ENCODE assay signal across 15 cellular contexts in genomic region chr12:108646597-108647190, GRCh38. TPM values are rescaled to one million over a fixed set of nuclear protein-coding genes. Genes with fewer than 3 reads are reported as not detected.
DNase-seq lines count a peak whose midpoint lies in the region; ATAC-seq, FAIRE-seq and TF ChIP-seq lines count a peak whose summit lies in the region.
"Had no signal": no experiment of that assay in that cellular context is flagged by ENCODE, and none has a peak within 500 bp of the region (broad histone marks: within the 10 kb centered on the region; RNA-seq: fewer than 3 reads in every experiment).

No MANE protein-coding gene starts in this region.

- peaks cover 10% of the 10 kb centered on the region for H3K36me3 Mint-ChIP-seq in activated CD8-positive, alpha-beta memory T cell treated with anti-CD3 and anti-CD28 coated beads, Interleukin-2, amount 10 ng/mL, durations not matched to agents 7 days and 5 days
- H3K36me3 Mint-ChIP-seq in activated T-helper 1 cell treated with anti-CD3 and anti-CD28 coated beads, Interleukin-12 subunit alpha, Interleukin-12 subunit beta, Interleukin-2, Interleukin-4 antibody, amounts not matched to agents 30 ng/mL and 10 ng/mL and 1 ng/mL, durations not matched to agents 14 hours and 24 hours and 36 hours (ENCODE audit: low read depth), result peaks cover 21% of the 10 kb centered on the region
- peaks cover 28 to 55% of the 10 kb centered on the region in 2 donors for H3K36me3 Mint-ChIP-seq in stimulated activated naive B cell treated with anti-CD40 and anti-IgM and Interleukin-4, amounts not matched to agents 10 μg/mL and 1 μg/mL and 100 μg/mL, for 72 hours

- peak; percentile 27 for ATAC-seq in activated CD8-positive, alpha-beta memory T cell treated with anti-CD3 and anti-CD28 coated beads, Interleukin-2, amount 10 ng/mL, durations not matched to agents 7 days and 5 days
- ATAC-seq in stimulated activated naive B cell treated with anti-CD40 and anti-IgM and Interleukin-4, amounts not matched to agents 10 μg/mL and 1 μg/mL and 100 μg/mL, for 72 hours (replicated peaks), result no peak
- ATAC-seq in GM21619 (IDR thresholded peaks at IDR 0.05; ENCODE audit: unreplicated experiment) (no peak), HG03521 (IDR thresholded peaks at IDR 0.05; ENCODE audit: unreplicated experiment) (no peak)
- ATAC-seq: activated CD4-positive, CD25-positive, alpha-beta regulatory T cell treated with anti-CD3 and anti-CD28 coated beads, Interleukin-2, amount 50 U/mL, for 24 hours; effector memory CD8-positive, alpha-beta T cell had no signal

- no peak overlapping the region for H3K4me3 Mint-ChIP-seq in activated CD8-positive, alpha-beta memory T cell treated with anti-CD3 and anti-CD28 coated beads, Interleukin-2, amount 10 ng/mL, durations not matched to agents 7 days and 5 days
- H3K4me3 Mint-ChIP-seq in activated T-helper 1 cell treated with anti-CD3 and anti-CD28 coated beads, Interleukin-12 subunit alpha, Interleukin-12 subunit beta, Interleukin-2, Interleukin-4 antibody, amounts not matched to agents 30 ng/mL and 10 ng/mL and 1 ng/mL, durations not matched to agents 14 hours and 24 hours and 36 hours, result no peak overlapping the region
- peak overlapping the region; percentile 10 to 32 for H3K4me3 Mint-ChIP-seq in stimulated activated naive B cell treated with anti-CD40 and anti-IgM and Interleukin-4, amounts not matched to agents 10 μg/mL and 1 μg/mL and 100 μg/mL, for 72 hours
- H3K4me3 Mint-ChIP-seq: effector memory CD8-positive, alpha-beta T cell had no signal

- peak overlapping the region; percentile 22 for H3K27ac Mint-ChIP-seq in activated CD8-positive, alpha-beta memory T cell treated with anti-CD3 and anti-CD28 coated beads, Interleukin-2, amount 10 ng/mL, durations not matched to agents 7 days and 5 days
- peak overlapping the region; percentile 64 for H3K27ac Mint-ChIP-seq in activated T-helper 1 cell treated with anti-CD3 and anti-CD28 coated beads, Interleukin-12 subunit alpha, Interleukin-12 subunit beta, Interleukin-2, Interleukin-4 antibody, amounts not matched to agents 30 ng/mL and 10 ng/mL and 1 ng/mL, durations not matched to agents 14 hours and 24 hours and 36 hours
- peak overlapping the region; percentile 70 for H3K27ac Mint-ChIP-seq in stimulated activated naive B cell treated with anti-CD40 and anti-IgM and Interleukin-4, amounts not matched to agents 10 μg/mL and 1 μg/mL and 100 μg/mL, for 72 hours

- no peak for TF ChIP-seq POLR2A in GM12891 (IDR thresholded peaks at IDR 0.05; ENCODE audit: low read depth, low read length)

- H3K4me1 Mint-ChIP-seq in activated CD8-positive, alpha-beta memory T cell treated with anti-CD3 and anti-CD28 coated beads, Interleukin-2, amount 10 ng/mL, durations not matched to agents 7 days and 5 days, result peaks cover 25% of the 10 kb centered on the region
- H3K4me1 Mint-ChIP-seq in activated T-helper 1 cell treated with anti-CD3 and anti-CD28 coated beads, Interleukin-12 subunit alpha, Interleukin-12 subunit beta, Interleukin-2, Interleukin-4 antibody, amounts not matched to agents 30 ng/mL and 10 ng/mL and 1 ng/mL, durations not matched to agents 14 hours and 24 hours and 36 hours (ENCODE audit: low read depth), result peaks cover 36% of the 10 kb centered on the region
- H3K4me1 Mint-ChIP-seq in stimulated activated naive B cell treated with anti-CD40 and anti-IgM and Interleukin-4, amounts not matched to agents 10 μg/mL and 1 μg/mL and 100 μg/mL, for 72 hours, result peaks cover 35 to 66% of the 10 kb centered on the region in 2 donors

- no peaks in the 10 kb centered on the region for H3K9me3 Mint-ChIP-seq in activated CD8-positive, alpha-beta memory T cell treated with anti-CD3 and anti-CD28 coated beads, Interleukin-2, amount 10 ng/mL, durations not matched to agents 7 days and 5 days (ENCODE audit: low read depth)
- no peaks in the 10 kb centered on the region for H3K9me3 Mint-ChIP-seq in activated T-helper 1 cell treated with anti-CD3 and anti-CD28 coated beads, Interleukin-12 subunit alpha, Interleukin-12 subunit beta, Interleukin-2, Interleukin-4 antibody, amounts not matched to agents 30 ng/mL and 10 ng/mL and 1 ng/mL, durations not matched to agents 14 hours and 24 hours and 36 hours
- H3K9me3 Mint-ChIP-seq in stimulated activated naive B cell treated with anti-CD40 and anti-IgM and Interleukin-4, amounts not matched to agents 10 μg/mL and 1 μg/mL and 100 μg/mL, for 72 hours, result no peaks in the 10 kb centered on the region
- H3K9me3 Mint-ChIP-seq: effector memory CD8-positive, alpha-beta T cell had no signal

- H3K4me3 ChIP-seq in fibroblast of villous mesenchyme (ENCODE audit: low read depth, low read length), result no peak overlapping the region

- intact Hi-C loops in activated T-helper 1 cell treated with anti-CD3 and anti-CD28 coated beads, Interleukin-12 subunit alpha, Interleukin-12 subunit beta, Interleukin-2, Interleukin-4 antibody, amounts not matched to agents 30 ng/mL and 10 ng/mL and 1 ng/mL, durations not matched to agents 14 hours and 24 hours and 36 hours (cut with micrococcal nuclease), result loop anchor here (1.0 kb wide), 1 partner anchor 10 kb away; no protein-coding TSS in a partner anchor

- no peak for FAIRE-seq in GM12891 (lab: Jason Lieb, UNC)

- CTCF ChIA-PET in activated CD8-positive, alpha-beta memory T cell treated with anti-CD3 and anti-CD28 coated beads, Interleukin-2, amount 10 ng/mL, durations not matched to agents 7 days and 5 days (lab: Charles Lee), result interaction anchor here (0.7 to 3.6 kb wide), 9 partner anchors 11 to 202 kb away, joined by 3 to 12 read pairs (median 4); partner anchors contain the start of genes ISCU and SELPLG

- no peaks in the 10 kb centered on the region for H3K27me3 Mint-ChIP-seq in activated CD8-positive, alpha-beta memory T cell treated with anti-CD3 and anti-CD28 coated beads, Interleukin-2, amount 10 ng/mL, durations not matched to agents 7 days and 5 days
- H3K27me3 Mint-ChIP-seq in activated T-helper 1 cell treated with anti-CD3 and anti-CD28 coated beads, Interleukin-12 subunit alpha, Interleukin-12 subunit beta, Interleukin-2, Interleukin-4 antibody, amounts not matched to agents 30 ng/mL and 10 ng/mL and 1 ng/mL, durations not matched to agents 14 hours and 24 hours and 36 hours (ENCODE audit: insufficient read depth), result no peaks in the 10 kb centered on the region
- H3K27me3 Mint-ChIP-seq in stimulated activated naive B cell treated with anti-CD40 and anti-IgM and Interleukin-4, amounts not matched to agents 10 μg/mL and 1 μg/mL and 100 μg/mL, for 72 hours, result no peaks in the 10 kb centered on the region
- H3K27me3 Mint-ChIP-seq: effector memory CD8-positive, alpha-beta T cell had no signal

- DNase-seq in activated CD8-positive, alpha-beta memory T cell treated with anti-CD3 and anti-CD28 coated beads, Interleukin-2, amount 10 ng/mL, durations not matched to agents 7 days and 5 days, result no peak
- DNase-seq in activated CD8-positive, alpha-beta memory T cell treated with anti-CD3 and anti-CD28 coated beads, Interleukin-2, amount 50 U/mL, for 4 hours, result no peak
- no peak for DNase-seq in activated T-helper 1 cell treated with anti-CD3 and anti-CD28 coated beads, Interleukin-12 subunit alpha, Interleukin-12 subunit beta, Interleukin-2, Interleukin-4 antibody, amounts not matched to agents 30 ng/mL and 10 ng/mL and 1 ng/mL, durations not matched to agents 14 hours and 24 hours and 36 hours (ENCODE audit: low spot score)
- DNase-seq in fibroblast of villous mesenchyme (ENCODE audit: low read depth), result peak; percentile 74
- DNase-seq in stimulated activated naive B cell treated with anti-CD40 and anti-IgM and Interleukin-4, amounts not matched to agents 10 μg/mL and 1 μg/mL and 100 μg/mL, for 72 hours, result no peak
- no peak for DNase-seq in GM12891 (ENCODE audit: insufficient read length, low spot score)
- DNase-seq: amniotic stem cell; effector memory CD8-positive, alpha-beta T cell; hypothalamus; NCI-H2081; NK-92 treated with Interleukin-12 subunit alpha and Interleukin-12 subunit beta, amount 100 ng/mL, for 24 hours; right cardiac atrium had no signal

- TF ChIP-seq CTCF in fibroblast of villous mesenchyme (IDR thresholded peaks at IDR 0.05; ENCODE audit: insufficient read depth, low read depth, low read length), result no peak

TF ChIP-seq in GM12891, 5 proteins besides CTCF, POLR2A, EP300 and RAD21:
- TF ChIP-seq TAF1 (IDR thresholded peaks at IDR 0.05; ENCODE audit: low read depth, low read length), result no peak
- TF ChIP-seq SPI1 (IDR thresholded peaks at IDR 0.05; ENCODE audit: low read depth, low read length), result no peak
- TF ChIP-seq POU2F2 (IDR thresholded peaks at IDR 0.05; ENCODE audit: low read depth, low read length), result no peak
- TF ChIP-seq PAX5 (IDR thresholded peaks at IDR 0.05; ENCODE audit: insufficient read depth, low read length, severe bottlenecking), result no peak
- no peak for TF ChIP-seq POLR2AphosphoS5 (IDR thresholded peaks at IDR 0.05; ENCODE audit: low read depth, low read length)

RNA-seq across cellular contexts. Expression of gene SELPLG, which starts 13.0 kb away (rescaled TPM):
- total RNA-seq in activated CD8-positive, alpha-beta memory T cell treated with anti-CD3 and anti-CD28 coated beads, Interleukin-2, amount 10 ng/mL, durations not matched to agents 7 days and 5 days, result 100 to 1,000 TPM; 148 to 184 TPM
- total RNA-seq in activated T-helper 1 cell treated with anti-CD3 and anti-CD28 coated beads, Interleukin-12 subunit alpha, Interleukin-12 subunit beta, Interleukin-2, Interleukin-4 antibody, amounts not matched to agents 30 ng/mL and 10 ng/mL and 1 ng/mL, durations not matched to agents 14 hours and 24 hours and 36 hours, result 51.9 and 53.5 TPM in 2 replicates
- 1.3 and 2.2 TPM in 2 replicates for total RNA-seq in fibroblast of villous mesenchyme
- 13.8 TPM for polyA plus RNA-seq in GM12891 (2012; ENCODE audit: low read depth, missing spikeins)

RNA-seq across cellular contexts. Expression of gene TMEM119, which starts 48.8 kb away (rescaled TPM):
- total RNA-seq in activated CD8-positive, alpha-beta memory T cell treated with anti-CD3 and anti-CD28 coated beads, Interleukin-2, amount 10 ng/mL, durations not matched to agents 7 days and 5 days, result under 1 TPM; 0.16 to 0.20 TPM
- total RNA-seq in activated T-helper 1 cell treated with anti-CD3 and anti-CD28 coated beads, Interleukin-12 subunit alpha, Interleukin-12 subunit beta, Interleukin-2, Interleukin-4 antibody, amounts not matched to agents 30 ng/mL and 10 ng/mL and 1 ng/mL, durations not matched to agents 14 hours and 24 hours and 36 hours, result 0.12 TPM in 1 of 2 replicates, not detected in the other
- total RNA-seq in fibroblast of villous mesenchyme, result 83.3 and 186 TPM in 2 replicates
- polyA plus RNA-seq in GM12891 (2012; ENCODE audit: low read depth, missing spikeins), result 0.10 TPM

Comparison
In these comparisons a context has a peak if more than half of its experiments do, and no peak if none do; other contexts are left out.
1. H3K4me3 Mint-ChIP-seq: peak in stimulated activated naive B cell treated with anti-CD40 and anti-IgM and Interleukin-4, amounts not matched to agents 10 μg/mL and 1 μg/mL and 100 μg/mL, for 72 hours (2 of 2); none in activated CD8-positive, alpha-beta memory T cell treated with anti-CD3 and anti-CD28 coated beads, Interleukin-2, amount 10 ng/mL, durations not matched to agents 7 days and 5 days (single experiment) and activated T-helper 1 cell treated with anti-CD3 and anti-CD28 coated beads, Interleukin-12 subunit alpha, Interleukin-12 subunit beta, Interleukin-2, Interleukin-4 antibody, amounts not matched to agents 30 ng/mL and 10 ng/mL and 1 ng/mL, durations not matched to agents 14 hours and 24 hours and 36 hours (single experiment).
2. RNA of gene SELPLG, which starts 13.0 kb away (total RNA-seq): 148 to 184 TPM in activated CD8-positive, alpha-beta memory T cell treated with anti-CD3 and anti-CD28 coated beads, Interleukin-2, amount 10 ng/mL, durations not matched to agents 7 days and 5 days and 51.9 to 53.5 TPM in activated T-helper 1 cell treated with anti-CD3 and anti-CD28 coated beads, Interleukin-12 subunit alpha, Interleukin-12 subunit beta, Interleukin-2, Interleukin-4 antibody, amounts not matched to agents 30 ng/mL and 10 ng/mL and 1 ng/mL, durations not matched to agents 14 hours and 24 hours and 36 hours; 1.3 to 2.2 TPM in fibroblast of villous mesenchyme; every median in the first group is over 10 times any median in the second.
3. RNA of gene TMEM119, which starts 48.8 kb away (total RNA-seq): 83.3 to 186 TPM in fibroblast of villous mesenchyme; 0.16 to 0.20 TPM in activated CD8-positive, alpha-beta memory T cell treated with anti-CD3 and anti-CD28 coated beads, Interleukin-2, amount 10 ng/mL, durations not matched to agents 7 days and 5 days and 0.12 TPM in activated T-helper 1 cell treated with anti-CD3 and anti-CD28 coated beads, Interleukin-12 subunit alpha, Interleukin-12 subunit beta, Interleukin-2, Interleukin-4 antibody, amounts not matched to agents 30 ng/mL and 10 ng/mL and 1 ng/mL, durations not matched to agents 14 hours and 24 hours and 36 hours; every median in the first group is over 10 times any median in the second.
4. Peak in every context shown above with its lines, with median percentiles within 50 percentile points of each other: H3K27ac Mint-ChIP-seq.